1 cellular context compared by ENCODE assay signal in the genomic region with DNA sequence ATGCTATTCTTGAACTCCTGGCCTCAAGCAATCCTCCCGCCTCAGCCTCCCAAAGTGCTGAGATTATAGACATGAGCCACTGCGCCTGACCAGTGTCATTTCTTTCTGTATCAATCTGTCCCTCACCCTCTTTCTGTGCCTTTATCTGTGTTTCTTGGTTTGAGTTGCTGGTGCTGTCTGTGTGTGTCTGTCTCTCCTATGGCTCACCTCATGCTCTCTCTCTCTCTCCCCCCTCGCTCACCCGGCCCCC.
TF ChIP-seq lines count a peak whose summit lies in the region.

No MANE protein-coding gene starts in this region.

TF ChIP-seq in endothelial cell of umbilical vein, 7 proteins besides CTCF, POLR2A, EP300 and RAD21:
- TF ChIP-seq MYC (IDR thresholded peaks at IDR 0.05; ENCODE audit: low read depth, low read length), result no peak
- TF ChIP-seq, protein P1, sequence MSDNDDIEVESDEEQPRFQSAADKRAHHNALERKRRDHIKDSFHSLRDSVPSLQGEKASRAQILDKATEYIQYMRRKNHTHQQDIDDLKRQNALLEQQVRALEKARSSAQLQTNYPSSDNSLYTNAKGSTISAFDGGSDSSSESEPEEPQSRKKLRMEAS (IDR thresholded peaks at IDR 0.05; ENCODE audit: insufficient read depth, insufficient read length), result no peak
- TF ChIP-seq EZH2 (IDR thresholded peaks at IDR 0.05; ENCODE audit: borderline replicate concordance, low read depth, low read length, severe bottlenecking), result no peak
- TF ChIP-seq JUN (IDR thresholded peaks at IDR 0.05; ENCODE audit: borderline replicate concordance, insufficient read depth, insufficient read length, low read depth), result no peak
- TF ChIP-seq GATA2 (IDR thresholded peaks at IDR 0.05; ENCODE audit: insufficient read depth, insufficient read length, low read depth, low read length), result no peak
- no peak for TF ChIP-seq FOS (IDR thresholded peaks at IDR 0.05; ENCODE audit: borderline replicate concordance, insufficient read depth, low read length)
- TF ChIP-seq POLR2AphosphoS5 (IDR thresholded peaks at IDR 0.05; ENCODE audit: insufficient read depth, low read depth, low read length), result no peak
